In the genomic region with DNA sequence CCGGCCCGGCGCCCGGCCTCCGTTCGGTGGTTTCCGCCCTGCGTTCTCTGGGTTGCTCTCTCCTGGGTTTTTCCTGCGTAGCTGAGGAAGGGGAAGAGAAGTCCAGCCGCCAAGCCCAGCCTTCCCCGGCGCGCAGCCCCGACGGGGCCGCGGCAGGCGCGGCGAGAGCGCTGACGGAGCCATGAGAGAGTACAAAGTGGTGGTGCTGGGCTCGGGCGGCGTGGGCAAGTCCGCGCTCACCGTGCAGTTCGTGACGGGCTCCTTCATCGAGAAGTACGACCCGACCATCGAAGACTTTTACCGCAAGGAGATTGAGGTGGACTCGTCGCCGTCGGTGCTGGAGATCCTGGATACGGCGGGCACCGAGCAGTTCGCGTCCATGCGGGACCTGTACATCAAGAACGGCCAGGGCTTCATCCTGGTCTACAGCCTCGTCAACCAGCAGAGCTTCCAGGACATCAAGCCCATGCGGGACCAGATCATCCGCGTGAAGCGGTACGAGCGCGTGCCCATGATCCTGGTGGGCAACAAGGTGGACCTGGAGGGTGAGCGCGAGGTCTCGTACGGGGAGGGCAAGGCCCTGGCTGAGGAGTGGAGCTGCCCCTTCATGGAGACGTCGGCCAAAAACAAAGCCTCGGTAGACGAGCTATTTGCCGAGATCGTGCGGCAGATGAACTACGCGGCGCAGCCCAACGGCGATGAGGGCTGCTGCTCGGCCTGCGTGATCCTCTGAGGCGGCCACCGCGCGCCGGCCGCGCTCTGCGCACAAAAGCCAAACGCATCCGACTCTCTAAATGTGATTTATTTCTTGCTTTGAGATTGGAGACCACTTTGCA, we compare ENCODE assay signal across 8 cellular contexts. TPM values are rescaled to one million over a fixed set of nuclear protein-coding genes. Genes with fewer than 3 reads are reported as not detected.
DNase-seq lines count a peak whose midpoint lies in the region; ATAC-seq and TF ChIP-seq lines count a peak whose summit lies in the region.

No MANE protein-coding gene starts in this region.

- H3K27ac Mint-ChIP-seq in Calu3 (ENCODE audit: unreplicated experiment): peak overlapping the region; percentile 97

- ATAC-seq in GM21576 (IDR thresholded peaks at IDR 0.05; ENCODE audit: unreplicated experiment): peak; percentile 3
- ATAC-seq in HG03378 (IDR thresholded peaks at IDR 0.05; ENCODE audit: unreplicated experiment): no peak

- no peaks in the 10 kb centered on the region for H3K27me3 Mint-ChIP-seq in Calu3 (ENCODE audit: unreplicated experiment)

- TF ChIP-seq CTCF in Calu3 (IDR thresholded peaks at IDR 0.05; ENCODE audit: unreplicated experiment) (no peak), dorsolateral prefrontal cortex (IDR thresholded peaks at IDR 0.05 in 54 of 56, conservative IDR thresholded peaks at IDR 0.05 in 2 of 56; ENCODE audit: low read depth in 1 of 56, partially characterized antibody in 56 of 56) (peak in 1 of 56 donors; percentile 3)

- DNase-seq in Calu3 (peak; percentile 47), LHCN-M2 (ENCODE audit: low read depth) (peak; percentile 38), dorsolateral prefrontal cortex (peak in 8 of 10 donors; percentile 21 to 62 (median 35)), medulla oblongata (ENCODE audit: extremely low spot score) (peak; percentile 42)
- DNase-seq in activated CD4-positive, alpha-beta T cell treated with anti-CD3 and anti-CD28 coated beads, Interleukin-2, amount 50 U/mL, for 4 hours: peak; percentile 18 to 22
- DNase-seq in stimulated activated CD8-positive, alpha-beta memory T cell treated with anti-CD3 and anti-CD28 coated beads, Interleukin-15, amount 100 ng/mL, for 24 hours (ENCODE audit: low read depth): peak; percentile 19

- intact Hi-C loops in Calu3 (cut with micrococcal nuclease; ENCODE audit: unreplicated experiment): loop anchor here (5.0 kb wide), 3 partner anchors 200 to 605 kb away; no protein-coding TSS in a partner anchor
- intact Hi-C loops in dorsolateral prefrontal cortex (cut with DNase I): loop anchor here (5.0 kb wide), 4 partner anchors 120 to 1160 kb away; a partner anchor contains a TSS

- peak overlapping the region; percentile 60 to 95 (median 86) for H3K4me3 ChIP-seq in dorsolateral prefrontal cortex

- H3K4me3 Mint-ChIP-seq in Calu3 (ENCODE audit: low read depth, unreplicated experiment): peak overlapping the region; percentile 99

- BruUV-seq in Calu3 (replicated peaks; lab: Mats Ljungman, UMichigan): no TSS peak

- no peaks in the 10 kb centered on the region for H3K27me3 ChIP-seq in dorsolateral prefrontal cortex

- peak overlapping the region; percentile 34 to 96 (median 87) for H3K27ac ChIP-seq in dorsolateral prefrontal cortex

- peaks cover 61% of the 10 kb centered on the region for H3K4me1 Mint-ChIP-seq in Calu3 (ENCODE audit: low read depth, unreplicated experiment)

- H3K9me3 Mint-ChIP-seq in Calu3 (ENCODE audit: low read depth, unreplicated experiment): no peaks in the 10 kb centered on the region

- H3K36me3 Mint-ChIP-seq in Calu3 (ENCODE audit: insufficient read depth, unreplicated experiment): peaks cover 95% of the 10 kb centered on the region

- CTCF ChIA-PET in Calu3 (lab: Charles Lee): interaction anchor here (0.7 to 4.2 kb wide), 5 partner anchors 12 to 160 kb away, joined by 3 to 27 read pairs (median 4); no protein-coding TSS in a partner anchor

RNA-seq across cellular contexts. Expression of a gene that starts 0.7 kb away (rescaled TPM):
- total RNA-seq in Calu3 (2022): 65.7 and 84.7 TPM in 2 replicates
- total RNA-seq in LHCN-M2 (2014; rRNA removed): 20.5 TPM in 2 replicates
- 8.9 TPM for polyA plus RNA-seq in LHCN-M2 (2012)
- total RNA-seq in dorsolateral prefrontal cortex: 10 to 100 TPM in 89 of 120 experiments, 1 to 10 TPM in 31; 6.1 to 17.8 (median 11.3) TPM
